Comparison of ENCODE assay signal across 22 cellular contexts in the genomic region with DNA sequence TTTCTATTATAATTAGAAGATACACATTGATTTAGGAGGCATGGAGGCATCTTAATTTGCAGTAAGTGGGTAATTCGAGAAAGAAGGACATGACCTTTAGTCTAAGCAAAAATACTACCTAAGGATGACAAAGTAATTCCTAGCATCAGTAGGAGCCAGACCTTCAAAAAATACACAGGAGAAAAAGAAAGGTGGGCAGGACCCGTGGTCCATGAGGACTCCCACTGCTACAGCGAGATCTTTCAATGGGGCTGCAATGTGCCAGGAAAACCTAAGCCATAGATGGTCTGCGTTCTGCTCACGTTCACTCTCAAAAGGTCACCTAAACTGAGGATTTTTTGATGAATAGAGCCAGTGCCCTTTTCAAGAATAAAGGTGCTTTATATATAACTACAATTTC. TPM values are rescaled to one million over a fixed set of nuclear protein-coding genes. Genes with fewer than 3 reads are reported as not detected.
"Had no signal": no experiment of that assay in that cellular context is flagged by ENCODE, and none has a peak within 500 bp of the region (broad histone marks: within the 10 kb centered on the region; RNA-seq: fewer than 3 reads in every experiment).

No MANE protein-coding gene starts in this region.

- H3K36me3 Mint-ChIP-seq: activated naive CD8-positive, alpha-beta T cell; naive thymus-derived CD4-positive, alpha-beta T cell; WTC11 had no signal

- H3K36me3 ChIP-seq: adrenal gland, ascending aorta, esophagus squamous epithelium, heart left ventricle, lower lobe of right lung, thoracic aorta, upper lobe of left lung had no signal

- H3K27me3 Mint-ChIP-seq: activated naive CD8-positive, alpha-beta T cell had no signal

- H3K4me3 Mint-ChIP-seq: activated naive CD8-positive, alpha-beta T cell; activated T-cell treated with anti-CD3 and anti-CD28 coated beads, Interleukin-2, amount 50 U/mL, for 24 hours; activated T-helper 17 cell treated with anti-CD3 and anti-CD28 coated beads, Interleukin-2, amount 50 U/mL, for 72 hours; naive thymus-derived CD4-positive, alpha-beta T cell; neural crest cell; T-helper 1 cell treated with Interleukin-12 subunit alpha and Interleukin-12 subunit beta and Interleukin-4 antibody, amounts not matched to agents 30 μg/mL and 1 μg/mL, for 36 hours; WTC11 had no signal

- ATAC-seq: activated T-helper 17 cell treated with anti-CD3 and anti-CD28 coated beads, Interleukin-2, amount 50 U/mL, for 72 hours; heart left ventricle; left colon; lower lobe of right lung; naive thymus-derived CD4-positive, alpha-beta T cell; sciatic nerve; WTC11 had no signal

- H3K9me3 ChIP-seq: adrenal gland, ascending aorta, esophagus squamous epithelium, heart left ventricle, lower lobe of right lung, thoracic aorta, upper lobe of left lung had no signal

- H3K9me3 Mint-ChIP-seq: activated T-cell treated with anti-CD3 and anti-CD28 coated beads, Interleukin-2, amount 50 U/mL, for 24 hours; activated T-helper 17 cell treated with anti-CD3 and anti-CD28 coated beads, Interleukin-2, amount 50 U/mL, for 72 hours; naive thymus-derived CD4-positive, alpha-beta T cell; neural crest cell; T-helper 1 cell treated with Interleukin-12 subunit alpha and Interleukin-12 subunit beta and Interleukin-4 antibody, amounts not matched to agents 30 μg/mL and 1 μg/mL, for 36 hours; WTC11 had no signal

- H3K4me1 ChIP-seq: adrenal gland, ascending aorta, lower lobe of right lung, upper lobe of left lung had no signal

- H3K4me3 ChIP-seq: adrenal gland, ascending aorta, coronary artery, esophagus squamous epithelium, heart left ventricle, lower lobe of right lung, thoracic aorta, upper lobe of left lung had no signal

- H3K27me3 ChIP-seq: adrenal gland, ascending aorta, upper lobe of left lung had no signal

- H3K4me1 Mint-ChIP-seq: neural crest cell, WTC11 had no signal

- H3K27ac ChIP-seq: adrenal gland, ascending aorta, coronary artery, esophagus squamous epithelium, heart left ventricle, lower lobe of right lung, thoracic aorta, upper lobe of left lung had no signal

- H3K27ac Mint-ChIP-seq: activated naive CD8-positive, alpha-beta T cell; activated T-cell treated with anti-CD3 and anti-CD28 coated beads, Interleukin-2, amount 50 U/mL, for 24 hours; activated T-helper 17 cell treated with anti-CD3 and anti-CD28 coated beads, Interleukin-2, amount 50 U/mL, for 72 hours; naive thymus-derived CD4-positive, alpha-beta T cell; T-helper 1 cell treated with Interleukin-12 subunit alpha and Interleukin-12 subunit beta and Interleukin-4 antibody, amounts not matched to agents 30 μg/mL and 1 μg/mL, for 36 hours; WTC11 had no signal

- DNase-seq: activated T-cell treated with anti-CD3 and anti-CD28 coated beads, Interleukin-2, amount 50 U/mL, for 24 hours; adrenal gland; cerebellar nuclear complex; esophagus squamous epithelium; heart left ventricle; left colon; lower lobe of right lung; naive thymus-derived CD4-positive, alpha-beta T cell; occipital lobe; posterior cingulate gyrus; stimulated activated CD4-positive, alpha-beta T cell treated with anti-CD3 and anti-CD28 coated beads, Interleukin-4, amount 100 ng/mL, for 1 hour; stimulated activated naive CD4-positive, alpha-beta T cell treated with Interleukin-2 at 50 U/mL for 16 hours; upper lobe of left lung had no signal

RNA-seq across cellular contexts. Expression of a gene that starts 10.6 kb away (rescaled TPM):
- total RNA-seq: ascending aorta had no signal
- polyA plus RNA-seq: naive thymus-derived CD4-positive, alpha-beta T cell had no signal
